1 cellular context compared by ENCODE assay signal in genomic region chr17:42248351-42249179, GRCh38.
TF ChIP-seq lines count a peak whose summit lies in the region.

No MANE protein-coding gene starts in this region.

TF ChIP-seq in HepG2, 621 proteins besides CTCF, POLR2A, EP300 and RAD21 (continued from another document and continues in another):
- TF ChIP-seq, protein P1, sequence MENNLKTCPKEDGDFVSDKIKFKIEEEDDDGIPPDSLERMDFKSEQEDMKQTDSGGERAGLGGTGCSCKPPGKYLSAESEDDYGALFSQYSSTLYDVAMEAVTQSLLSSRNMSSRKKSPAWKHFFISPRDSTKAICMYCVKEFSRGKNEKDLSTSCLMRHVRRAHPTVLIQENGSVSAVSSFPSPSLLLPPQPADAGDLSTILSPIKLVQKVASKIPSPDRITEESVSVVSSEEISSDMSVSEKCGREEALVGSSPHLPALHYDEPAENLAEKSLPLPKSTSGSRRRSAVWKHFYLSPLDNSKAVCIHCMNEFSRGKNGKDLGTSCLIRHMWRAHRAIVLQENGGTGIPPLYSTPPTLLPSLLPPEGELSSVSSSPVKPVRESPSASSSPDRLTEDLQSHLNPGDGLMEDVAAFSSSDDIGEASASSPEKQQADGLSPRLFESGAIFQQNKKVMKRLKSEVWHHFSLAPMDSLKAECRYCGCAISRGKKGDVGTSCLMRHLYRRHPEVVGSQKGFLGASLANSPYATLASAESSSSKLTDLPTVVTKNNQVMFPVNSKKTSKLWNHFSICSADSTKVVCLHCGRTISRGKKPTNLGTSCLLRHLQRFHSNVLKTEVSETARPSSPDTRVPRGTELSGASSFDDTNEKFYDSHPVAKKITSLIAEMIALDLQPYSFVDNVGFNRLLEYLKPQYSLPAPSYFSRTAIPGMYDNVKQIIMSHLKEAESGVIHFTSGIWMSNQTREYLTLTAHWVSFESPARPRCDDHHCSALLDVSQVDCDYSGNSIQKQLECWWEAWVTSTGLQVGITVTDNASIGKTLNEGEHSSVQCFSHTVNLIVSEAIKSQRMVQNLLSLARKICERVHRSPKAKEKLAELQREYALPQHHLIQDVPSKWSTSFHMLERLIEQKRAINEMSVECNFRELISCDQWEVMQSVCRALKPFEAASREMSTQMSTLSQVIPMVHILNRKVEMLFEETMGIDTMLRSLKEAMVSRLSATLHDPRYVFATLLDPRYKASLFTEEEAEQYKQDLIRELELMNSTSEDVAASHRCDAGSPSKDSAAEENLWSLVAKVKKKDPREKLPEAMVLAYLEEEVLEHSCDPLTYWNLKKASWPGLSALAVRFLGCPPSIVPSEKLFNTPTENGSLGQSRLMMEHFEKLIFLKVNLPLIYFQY (CRISPR knock-in tag; IDR thresholded peaks at IDR 0.05; ENCODE audit: borderline replicate concordance): 0 out of 2 replicates have a peak, but pooled peaks have one; percentile 41
- TF ChIP-seq KLF16 (CRISPR knock-in tag; IDR thresholded peaks at IDR 0.05): 0 out of 4 replicates have a peak, but pooled peaks of 1 of the 2 experiments have one; percentile 56
- TF ChIP-seq ZNF720 (CRISPR knock-in tag; IDR thresholded peaks at IDR 0.05): no peak
- TF ChIP-seq SALL2 (CRISPR knock-in tag; IDR thresholded peaks at IDR 0.05): no peak
- TF ChIP-seq ATF7 (IDR thresholded peaks at IDR 0.05): no peak
- no peak for TF ChIP-seq ATF7 (CRISPR knock-in tag; IDR thresholded peaks at IDR 0.05)
- TF ChIP-seq, protein P2, sequence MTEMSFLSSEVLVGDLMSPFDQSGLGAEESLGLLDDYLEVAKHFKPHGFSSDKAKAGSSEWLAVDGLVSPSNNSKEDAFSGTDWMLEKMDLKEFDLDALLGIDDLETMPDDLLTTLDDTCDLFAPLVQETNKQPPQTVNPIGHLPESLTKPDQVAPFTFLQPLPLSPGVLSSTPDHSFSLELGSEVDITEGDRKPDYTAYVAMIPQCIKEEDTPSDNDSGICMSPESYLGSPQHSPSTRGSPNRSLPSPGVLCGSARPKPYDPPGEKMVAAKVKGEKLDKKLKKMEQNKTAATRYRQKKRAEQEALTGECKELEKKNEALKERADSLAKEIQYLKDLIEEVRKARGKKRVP (CRISPR knock-in tag; IDR thresholded peaks at IDR 0.05): peak in 1 of 2 experiments; percentile 50; a peak in 2 of 4 replicates
- TF ChIP-seq ZNF839 (CRISPR knock-in tag; IDR thresholded peaks at IDR 0.05; ENCODE audit: borderline replicate concordance): no peak
- peak; percentile 80 for TF ChIP-seq NFYC (CRISPR knock-in tag; IDR thresholded peaks at IDR 0.05)
- no peak for TF ChIP-seq ZHX1 (CRISPR knock-in tag; IDR thresholded peaks at IDR 0.05; ENCODE audit: low read depth)
- TF ChIP-seq FOXA3 (CRISPR knock-in tag; IDR thresholded peaks at IDR 0.05): peak; percentile 50
- TF ChIP-seq, protein P3, sequence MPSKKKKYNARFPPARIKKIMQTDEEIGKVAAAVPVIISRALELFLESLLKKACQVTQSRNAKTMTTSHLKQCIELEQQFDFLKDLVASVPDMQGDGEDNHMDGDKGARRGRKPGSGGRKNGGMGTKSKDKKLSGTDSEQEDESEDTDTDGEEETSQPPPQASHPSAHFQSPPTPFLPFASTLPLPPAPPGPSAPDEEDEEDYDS (CRISPR knock-in tag; IDR thresholded peaks at IDR 0.05): peak; percentile 74
- 0 out of 2 replicates have a peak, but pooled peaks have one; percentile 53 for TF ChIP-seq CREM (IDR thresholded peaks at IDR 0.05)
- no peak for TF ChIP-seq CREM (CRISPR knock-in tag; IDR thresholded peaks at IDR 0.05)
- TF ChIP-seq ZUFSP (CRISPR knock-in tag; IDR thresholded peaks at IDR 0.05; ENCODE audit: borderline replicate concordance): no peak
- peak; percentile 64 for TF ChIP-seq FOSL2 (CRISPR knock-in tag; IDR thresholded peaks at IDR 0.05)
- no peak for TF ChIP-seq REXO4 (CRISPR knock-in tag; IDR thresholded peaks at IDR 0.05; ENCODE audit: borderline replicate concordance)
- peak; percentile 41; the same call in 1 of the 2 replicates for TF ChIP-seq GMEB1 (CRISPR knock-in tag; IDR thresholded peaks at IDR 0.05; ENCODE audit: borderline replicate concordance)
- TF ChIP-seq HDAC6 (IDR thresholded peaks at IDR 0.05; ENCODE audit: low read depth, low read length): no peak
- TF ChIP-seq, protein P4, sequence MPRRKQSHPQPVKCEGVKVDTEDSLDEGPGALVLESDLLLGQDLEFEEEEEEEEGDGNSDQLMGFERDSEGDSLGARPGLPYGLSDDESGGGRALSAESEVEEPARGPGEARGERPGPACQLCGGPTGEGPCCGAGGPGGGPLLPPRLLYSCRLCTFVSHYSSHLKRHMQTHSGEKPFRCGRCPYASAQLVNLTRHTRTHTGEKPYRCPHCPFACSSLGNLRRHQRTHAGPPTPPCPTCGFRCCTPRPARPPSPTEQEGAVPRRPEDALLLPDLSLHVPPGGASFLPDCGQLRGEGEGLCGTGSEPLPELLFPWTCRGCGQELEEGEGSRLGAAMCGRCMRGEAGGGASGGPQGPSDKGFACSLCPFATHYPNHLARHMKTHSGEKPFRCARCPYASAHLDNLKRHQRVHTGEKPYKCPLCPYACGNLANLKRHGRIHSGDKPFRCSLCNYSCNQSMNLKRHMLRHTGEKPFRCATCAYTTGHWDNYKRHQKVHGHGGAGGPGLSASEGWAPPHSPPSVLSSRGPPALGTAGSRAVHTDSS (CRISPR knock-in tag; conservative IDR thresholded peaks at IDR 0.05): no peak
- no peak for TF ChIP-seq GFI1 (CRISPR knock-in tag; IDR thresholded peaks at IDR 0.05; ENCODE audit: borderline replicate concordance)
- TF ChIP-seq ZNF276 (CRISPR knock-in tag; IDR thresholded peaks at IDR 0.05; ENCODE audit: low read depth): 0 out of 2 replicates have a peak, but pooled peaks have one; percentile 51
- TF ChIP-seq ZNF639 (CRISPR knock-in tag; conservative IDR thresholded peaks at IDR 0.05): no peak
- TF ChIP-seq ZNF841 (CRISPR knock-in tag; IDR thresholded peaks at IDR 0.05; ENCODE audit: borderline replicate concordance): no peak
- TF ChIP-seq ZBTB21 (CRISPR knock-in tag; IDR thresholded peaks at IDR 0.05): peak; percentile 72
- 0 out of 2 replicates have a peak, but pooled peaks have one; percentile 23 for TF ChIP-seq NFKBIZ (CRISPR knock-in tag; IDR thresholded peaks at IDR 0.05)
- TF ChIP-seq ISL2 (CRISPR knock-in tag; IDR thresholded peaks at IDR 0.05): no peak
- no peak for TF ChIP-seq SIX1 (CRISPR knock-in tag; IDR thresholded peaks at IDR 0.05; ENCODE audit: borderline replicate concordance)
- peak; percentile 15; the same call in 1 of the 2 replicates for TF ChIP-seq ZNF335 (CRISPR knock-in tag; IDR thresholded peaks at IDR 0.05)
- TF ChIP-seq LCORL (IDR thresholded peaks at IDR 0.05): no peak
- TF ChIP-seq LCORL (CRISPR knock-in tag; IDR thresholded peaks at IDR 0.05): no peak
- no peak for TF ChIP-seq ZC3H13 (CRISPR knock-in tag; IDR thresholded peaks at IDR 0.05)
- TF ChIP-seq POGZ (CRISPR knock-in tag; IDR thresholded peaks at IDR 0.05): peak; percentile 79
- TF ChIP-seq NFATC3 (CRISPR knock-in tag; IDR thresholded peaks at IDR 0.05): no peak
- no peak for TF ChIP-seq MLLT10 (CRISPR knock-in tag; IDR thresholded peaks at IDR 0.05)
- TF ChIP-seq ZNF253 (CRISPR knock-in tag; IDR thresholded peaks at IDR 0.05; ENCODE audit: borderline replicate concordance): no peak
- TF ChIP-seq ZNF782 (CRISPR knock-in tag; IDR thresholded peaks at IDR 0.05; ENCODE audit: borderline replicate concordance): no peak
- TF ChIP-seq SPEN (CRISPR knock-in tag; IDR thresholded peaks at IDR 0.05; ENCODE audit: low read depth): 0 out of 2 replicates have a peak, but pooled peaks have one; percentile 39
- TF ChIP-seq KAT8 (CRISPR knock-in tag; IDR thresholded peaks at IDR 0.05): peak; percentile 96
- peak; percentile 78 for TF ChIP-seq MIXL1 (CRISPR knock-in tag; IDR thresholded peaks at IDR 0.05)
- TF ChIP-seq, protein P5, sequence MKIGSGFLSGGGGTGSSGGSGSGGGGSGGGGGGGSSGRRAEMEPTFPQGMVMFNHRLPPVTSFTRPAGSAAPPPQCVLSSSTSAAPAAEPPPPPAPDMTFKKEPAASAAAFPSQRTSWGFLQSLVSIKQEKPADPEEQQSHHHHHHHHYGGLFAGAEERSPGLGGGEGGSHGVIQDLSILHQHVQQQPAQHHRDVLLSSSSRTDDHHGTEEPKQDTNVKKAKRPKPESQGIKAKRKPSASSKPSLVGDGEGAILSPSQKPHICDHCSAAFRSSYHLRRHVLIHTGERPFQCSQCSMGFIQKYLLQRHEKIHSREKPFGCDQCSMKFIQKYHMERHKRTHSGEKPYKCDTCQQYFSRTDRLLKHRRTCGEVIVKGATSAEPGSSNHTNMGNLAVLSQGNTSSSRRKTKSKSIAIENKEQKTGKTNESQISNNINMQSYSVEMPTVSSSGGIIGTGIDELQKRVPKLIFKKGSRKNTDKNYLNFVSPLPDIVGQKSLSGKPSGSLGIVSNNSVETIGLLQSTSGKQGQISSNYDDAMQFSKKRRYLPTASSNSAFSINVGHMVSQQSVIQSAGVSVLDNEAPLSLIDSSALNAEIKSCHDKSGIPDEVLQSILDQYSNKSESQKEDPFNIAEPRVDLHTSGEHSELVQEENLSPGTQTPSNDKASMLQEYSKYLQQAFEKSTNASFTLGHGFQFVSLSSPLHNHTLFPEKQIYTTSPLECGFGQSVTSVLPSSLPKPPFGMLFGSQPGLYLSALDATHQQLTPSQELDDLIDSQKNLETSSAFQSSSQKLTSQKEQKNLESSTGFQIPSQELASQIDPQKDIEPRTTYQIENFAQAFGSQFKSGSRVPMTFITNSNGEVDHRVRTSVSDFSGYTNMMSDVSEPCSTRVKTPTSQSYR (CRISPR knock-in tag; IDR thresholded peaks at IDR 0.05; ENCODE audit: borderline replicate concordance): peak; percentile 7; the same call in 1 of the 2 replicates
- no peak for TF ChIP-seq SMAD1 (CRISPR knock-in tag; IDR thresholded peaks at IDR 0.05; ENCODE audit: borderline replicate concordance, low read depth)
- TF ChIP-seq KLF15 (CRISPR knock-in tag; IDR thresholded peaks at IDR 0.05; ENCODE audit: borderline replicate concordance): no peak
- 0 out of 2 replicates have a peak, but pooled peaks have one; percentile 40 for TF ChIP-seq NR2F6 (IDR thresholded peaks at IDR 0.05)
- peak; percentile 62; the same call in 1 of the 2 replicates for TF ChIP-seq NR2F6 (CRISPR knock-in tag; IDR thresholded peaks at IDR 0.05)
- peak; percentile 61; the same call in 1 of the 2 replicates for TF ChIP-seq KDM1A (CRISPR knock-in tag; IDR thresholded peaks at IDR 0.05)
